13 cellular contexts compared by ENCODE assay signal in the genomic region with DNA sequence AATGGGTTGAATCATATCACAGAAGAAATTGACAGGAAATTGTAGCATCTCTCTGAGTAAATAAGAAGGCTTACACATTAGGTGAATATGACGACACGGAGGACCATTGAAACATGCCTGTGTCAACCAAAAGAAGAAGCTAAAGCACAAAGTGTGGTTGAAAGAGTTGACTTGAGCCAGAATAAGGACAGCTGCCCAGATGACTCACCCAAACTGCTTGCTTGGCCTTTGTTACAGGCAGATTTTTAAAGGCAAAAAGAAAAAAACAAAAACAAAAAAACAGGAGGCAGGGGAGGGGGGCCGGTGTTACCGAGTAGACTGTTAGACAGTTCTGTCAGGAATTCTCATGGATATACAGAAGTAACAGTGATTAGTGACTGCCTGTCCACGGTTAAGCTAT.
DNase-seq lines count a peak whose midpoint lies in the region; ATAC-seq and TF ChIP-seq lines count a peak whose summit lies in the region.
"Had no signal": no experiment of that assay in that cellular context is flagged by ENCODE, and none has a peak within 500 bp of the region (broad histone marks: within the 10 kb centered on the region; RNA-seq: fewer than 3 reads in every experiment).

No MANE protein-coding gene starts in this region.

- no peak for TF ChIP-seq EP300 in ovary (IDR thresholded peaks at IDR 0.05)

- intact Hi-C loops in activated CD4-positive, alpha-beta T cell treated with anti-CD3 and anti-CD28 coated beads for 36 hours (cut with DNase I, micrococcal nuclease): no loop called here
- intact Hi-C loops in left cardiac atrium (cut with DNase I) (no loop called here), ovary (cut with DNase I) (no loop called here)

- H3K27ac ChIP-seq in ovary: no peak overlapping the region
- H3K27ac ChIP-seq: cardiac muscle cell had no signal

- H3K9me3 ChIP-seq in ovary: no peaks in the 10 kb centered on the region

- ATAC-seq in activated CD4-positive, alpha-beta T cell treated with anti-CD3 and anti-CD28 coated beads for 36 hours: no peak
- ATAC-seq in WTC11: no peak
- peak; percentile 30 to 47 for ATAC-seq in left cardiac atrium
- no peak for ATAC-seq in HG03095 (IDR thresholded peaks at IDR 0.05; ENCODE audit: unreplicated experiment)
- ATAC-seq: stimulated activated naive CD8-positive, alpha-beta T cell treated with anti-CD3 and anti-CD28 coated beads, Interleukin-15, Interleukin-2, amounts not matched to agents 100 U/mL and 50 U/mL, for 24 hours had no signal

- H3K27ac Mint-ChIP-seq in activated CD4-positive, alpha-beta T cell treated with anti-CD3 and anti-CD28 coated beads for 36 hours: peak overlapping the region; percentile 28
- no peak overlapping the region for H3K27ac Mint-ChIP-seq in activated CD4-positive, alpha-beta T cell treated with anti-CD3 and anti-CD28 coated beads, Interleukin-2, amount 10 ng/mL, durations not matched to agents 7 days and 5 days
- H3K27ac Mint-ChIP-seq in WTC11: peak overlapping the region; percentile 81; the same call in 1 of the 2 replicates
- H3K27ac Mint-ChIP-seq: IgD-negative memory B cell had no signal

- TF ChIP-seq POLR2A in ovary (IDR thresholded peaks at IDR 0.05): no peak

- no peaks in the 10 kb centered on the region for H3K27me3 Mint-ChIP-seq in activated CD4-positive, alpha-beta T cell treated with anti-CD3 and anti-CD28 coated beads for 36 hours
- no peaks in the 10 kb centered on the region for H3K27me3 Mint-ChIP-seq in activated CD4-positive, alpha-beta T cell treated with anti-CD3 and anti-CD28 coated beads, Interleukin-2, amount 10 ng/mL, durations not matched to agents 7 days and 5 days
- no peaks in the 10 kb centered on the region for H3K27me3 Mint-ChIP-seq in WTC11 (ENCODE audit: low read depth)
- H3K27me3 Mint-ChIP-seq: IgD-negative memory B cell had no signal

- WGBS in ovary, 3 donors: 42 to 66% (median 46%) methylated on average over 5 of the region's 5 CpGs

- peaks cover 56% of the 10 kb centered on the region for H3K36me3 Mint-ChIP-seq in activated CD4-positive, alpha-beta T cell treated with anti-CD3 and anti-CD28 coated beads for 36 hours (ENCODE audit: low read depth)
- H3K36me3 Mint-ChIP-seq in activated CD4-positive, alpha-beta T cell treated with anti-CD3 and anti-CD28 coated beads, Interleukin-2, amount 10 ng/mL, durations not matched to agents 7 days and 5 days (ENCODE audit: low read depth): peaks cover 43% of the 10 kb centered on the region
- peaks cover 33% of the 10 kb centered on the region for H3K36me3 Mint-ChIP-seq in WTC11

- no peak for TF ChIP-seq CTCF in WTC11 (IDR thresholded peaks at IDR 0.05)
- no peak for TF ChIP-seq CTCF in ovary (IDR thresholded peaks at IDR 0.05)

- H3K36me3 ChIP-seq in ovary: no peaks in the 10 kb centered on the region

- no peak for DNase-seq in activated CD4-positive, alpha-beta T cell treated with anti-CD3 and anti-CD28 coated beads for 36 hours
- DNase-seq in activated CD4-positive, alpha-beta T cell treated with anti-CD3 and anti-CD28 coated beads, Interleukin-2, amount 10 ng/mL, durations not matched to agents 7 days and 5 days: no peak
- DNase-seq in WTC11 (ENCODE audit: low spot score) (no peak), left cardiac atrium (no peak), smooth muscle cell of the brain vasculature (ENCODE audit: low read depth, low spot score) (peak; percentile 28), ovary (no peak), Ammon's horn (ENCODE audit: low spot score) (no peak)
- DNase-seq: 8988T; stimulated activated naive CD8-positive, alpha-beta T cell treated with anti-CD3 and anti-CD28 coated beads, Interleukin-15, Interleukin-2, amounts not matched to agents 100 U/mL and 50 U/mL, for 24 hours had no signal

- POLR2A ChIA-PET in activated CD4-positive, alpha-beta T cell treated with anti-CD3 and anti-CD28 coated beads for 36 hours (lab: Charles Lee): no interaction called here
- POLR2A ChIA-PET in activated CD4-positive, alpha-beta T cell treated with anti-CD3 and anti-CD28 coated beads, Interleukin-2, amount 10 ng/mL, durations not matched to agents 7 days and 5 days (lab: Charles Lee): interaction anchor here (0.6 kb wide), 1 partner anchor 111 kb away, joined by 3 read pairs; no protein-coding TSS in a partner anchor
- POLR2A ChIA-PET in WTC11 (lab: Charles Lee): no interaction called here

- H3K4me3 ChIP-seq in ovary: no peak overlapping the region
- H3K4me3 ChIP-seq: cardiac muscle cell had no signal

- CTCF ChIA-PET in activated CD4-positive, alpha-beta T cell treated with anti-CD3 and anti-CD28 coated beads for 36 hours (lab: Charles Lee): no interaction called here
- CTCF ChIA-PET in activated CD4-positive, alpha-beta T cell treated with anti-CD3 and anti-CD28 coated beads, Interleukin-2, amount 10 ng/mL, durations not matched to agents 7 days and 5 days (lab: Charles Lee): no interaction called here
- CTCF ChIA-PET in WTC11 (lab: Charles Lee): no interaction called here

- no peaks in the 10 kb centered on the region for H3K27me3 ChIP-seq in ovary
- H3K27me3 ChIP-seq: cardiac muscle cell had no signal

- H3K4me1 Mint-ChIP-seq in activated CD4-positive, alpha-beta T cell treated with anti-CD3 and anti-CD28 coated beads for 36 hours: peaks cover 25% of the 10 kb centered on the region
- H3K4me1 Mint-ChIP-seq in activated CD4-positive, alpha-beta T cell treated with anti-CD3 and anti-CD28 coated beads, Interleukin-2, amount 10 ng/mL, durations not matched to agents 7 days and 5 days: peaks cover 37% of the 10 kb centered on the region
- no peaks in the 10 kb centered on the region for H3K4me1 Mint-ChIP-seq in WTC11

- no peak overlapping the region for H3K4me3 Mint-ChIP-seq in activated CD4-positive, alpha-beta T cell treated with anti-CD3 and anti-CD28 coated beads for 36 hours
- H3K4me3 Mint-ChIP-seq in activated CD4-positive, alpha-beta T cell treated with anti-CD3 and anti-CD28 coated beads, Interleukin-2, amount 10 ng/mL, durations not matched to agents 7 days and 5 days: no peak overlapping the region
- no peak overlapping the region for H3K4me3 Mint-ChIP-seq in WTC11
- H3K4me3 Mint-ChIP-seq: IgD-negative memory B cell, mesothelial cell of epicardium had no signal

- H3K9me3 Mint-ChIP-seq in activated CD4-positive, alpha-beta T cell treated with anti-CD3 and anti-CD28 coated beads for 36 hours (ENCODE audit: low read depth): no peaks in the 10 kb centered on the region
- H3K9me3 Mint-ChIP-seq in activated CD4-positive, alpha-beta T cell treated with anti-CD3 and anti-CD28 coated beads, Interleukin-2, amount 10 ng/mL, durations not matched to agents 7 days and 5 days: no peaks in the 10 kb centered on the region
- H3K9me3 Mint-ChIP-seq in WTC11: no peaks in the 10 kb centered on the region

- peaks cover 2% of the 10 kb centered on the region for H3K4me1 ChIP-seq in ovary (ENCODE audit: insufficient read depth)

TF ChIP-seq in WTC11, 78 proteins besides CTCF, POLR2A, EP300 and RAD21 (continues in another document):
- TF ChIP-seq, protein P1, sequence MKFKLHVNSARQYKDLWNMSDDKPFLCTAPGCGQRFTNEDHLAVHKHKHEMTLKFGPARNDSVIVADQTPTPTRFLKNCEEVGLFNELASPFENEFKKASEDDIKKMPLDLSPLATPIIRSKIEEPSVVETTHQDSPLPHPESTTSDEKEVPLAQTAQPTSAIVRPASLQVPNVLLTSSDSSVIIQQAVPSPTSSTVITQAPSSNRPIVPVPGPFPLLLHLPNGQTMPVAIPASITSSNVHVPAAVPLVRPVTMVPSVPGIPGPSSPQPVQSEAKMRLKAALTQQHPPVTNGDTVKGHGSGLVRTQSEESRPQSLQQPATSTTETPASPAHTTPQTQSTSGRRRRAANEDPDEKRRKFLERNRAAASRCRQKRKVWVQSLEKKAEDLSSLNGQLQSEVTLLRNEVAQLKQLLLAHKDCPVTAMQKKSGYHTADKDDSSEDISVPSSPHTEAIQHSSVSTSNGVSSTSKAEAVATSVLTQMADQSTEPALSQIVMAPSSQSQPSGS (CRISPR knock-in tag; IDR thresholded peaks at IDR 0.05; ENCODE audit: borderline replicate concordance, low read depth): no peak
- TF ChIP-seq, protein P2, sequence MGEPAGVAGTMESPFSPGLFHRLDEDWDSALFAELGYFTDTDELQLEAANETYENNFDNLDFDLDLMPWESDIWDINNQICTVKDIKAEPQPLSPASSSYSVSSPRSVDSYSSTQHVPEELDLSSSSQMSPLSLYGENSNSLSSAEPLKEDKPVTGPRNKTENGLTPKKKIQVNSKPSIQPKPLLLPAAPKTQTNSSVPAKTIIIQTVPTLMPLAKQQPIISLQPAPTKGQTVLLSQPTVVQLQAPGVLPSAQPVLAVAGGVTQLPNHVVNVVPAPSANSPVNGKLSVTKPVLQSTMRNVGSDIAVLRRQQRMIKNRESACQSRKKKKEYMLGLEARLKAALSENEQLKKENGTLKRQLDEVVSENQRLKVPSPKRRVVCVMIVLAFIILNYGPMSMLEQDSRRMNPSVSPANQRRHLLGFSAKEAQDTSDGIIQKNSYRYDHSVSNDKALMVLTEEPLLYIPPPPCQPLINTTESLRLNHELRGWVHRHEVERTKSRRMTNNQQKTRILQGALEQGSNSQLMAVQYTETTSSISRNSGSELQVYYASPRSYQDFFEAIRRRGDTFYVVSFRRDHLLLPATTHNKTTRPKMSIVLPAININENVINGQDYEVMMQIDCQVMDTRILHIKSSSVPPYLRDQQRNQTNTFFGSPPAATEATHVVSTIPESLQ (CRISPR knock-in tag; IDR thresholded peaks at IDR 0.05): no peak
- TF ChIP-seq, protein P3, sequence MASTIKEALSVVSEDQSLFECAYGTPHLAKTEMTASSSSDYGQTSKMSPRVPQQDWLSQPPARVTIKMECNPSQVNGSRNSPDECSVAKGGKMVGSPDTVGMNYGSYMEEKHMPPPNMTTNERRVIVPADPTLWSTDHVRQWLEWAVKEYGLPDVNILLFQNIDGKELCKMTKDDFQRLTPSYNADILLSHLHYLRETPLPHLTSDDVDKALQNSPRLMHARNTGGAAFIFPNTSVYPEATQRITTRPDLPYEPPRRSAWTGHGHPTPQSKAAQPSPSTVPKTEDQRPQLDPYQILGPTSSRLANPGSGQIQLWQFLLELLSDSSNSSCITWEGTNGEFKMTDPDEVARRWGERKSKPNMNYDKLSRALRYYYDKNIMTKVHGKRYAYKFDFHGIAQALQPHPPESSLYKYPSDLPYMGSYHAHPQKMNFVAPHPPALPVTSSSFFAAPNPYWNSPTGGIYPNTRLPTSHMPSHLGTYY (CRISPR knock-in tag; IDR thresholded peaks at IDR 0.05): no peak
- no peak for TF ChIP-seq NFE2L1 (CRISPR knock-in tag; IDR thresholded peaks at IDR 0.05)
- no peak for TF ChIP-seq ZNF121 (CRISPR knock-in tag; IDR thresholded peaks at IDR 0.05)
- TF ChIP-seq PRRX2 (CRISPR knock-in tag; IDR thresholded peaks at IDR 0.05): no peak

Comparison
In these comparisons a context has a peak if more than half of its experiments do, and no peak if none do; other contexts are left out.
1. ATAC-seq: peak in left cardiac atrium (2 of 2); none in activated CD4-positive, alpha-beta T cell treated with anti-CD3 and anti-CD28 coated beads for 36 hours (single experiment), WTC11 (single experiment) and HG03095 (single experiment).